In the genomic region with DNA sequence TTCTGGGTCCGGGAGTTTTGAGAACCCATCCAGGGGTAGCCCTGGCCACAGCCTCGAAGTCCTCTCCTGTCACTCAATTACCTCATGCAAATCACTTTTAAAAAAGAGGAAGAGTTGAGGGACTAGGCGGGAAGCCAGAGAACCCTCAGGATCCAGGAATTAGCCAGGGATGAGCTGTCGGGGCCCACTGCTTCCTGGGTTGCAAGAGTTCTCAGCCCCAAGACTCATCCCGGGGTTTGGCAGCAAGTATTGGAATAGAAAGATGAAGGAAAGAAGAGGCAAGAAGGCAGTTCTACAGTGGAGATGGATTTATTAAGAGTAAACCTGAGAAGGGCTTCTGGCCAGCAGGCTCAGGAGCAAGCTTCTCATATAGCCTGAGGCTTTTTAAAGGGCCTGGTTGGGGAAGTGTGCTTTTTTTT, we compare ENCODE assay signal across 10 cellular contexts. TPM values are rescaled to one million over a fixed set of nuclear protein-coding genes. Genes with fewer than 3 reads are reported as not detected.
DNase-seq lines count a peak whose midpoint lies in the region; ATAC-seq and TF ChIP-seq lines count a peak whose summit lies in the region.
"Had no signal": no experiment of that assay in that cellular context is flagged by ENCODE, and none has a peak within 500 bp of the region (broad histone marks: within the 10 kb centered on the region; RNA-seq: fewer than 3 reads in every experiment).

No MANE protein-coding gene starts in this region.

- no peak overlapping the region for H3K4me3 ChIP-seq in trophoblast cell (ENCODE audit: low read depth, low read length)
- no peak overlapping the region for H3K4me3 ChIP-seq in H7 (ENCODE audit: insufficient read depth, low read depth, low read length)

- H3K27me3 Mint-ChIP-seq in brain, result peaks cover 10% of the 10 kb centered on the region

- DNase-seq in CD1c-positive myeloid dendritic cell (ENCODE audit: extremely low spot score) (peak; percentile 66), HT1080 (ENCODE audit: low read depth) (peak; percentile 36), trophoblast cell (peak in 1 of 2 donors; percentile 59), left cardiac atrium (no peak), H7 (no peak)
- DNase-seq: DMS 273 treated with DMSO at 0.1 percent for 48 hours, erythroblast, NCI-H1092 had no signal

- H3K4me3 Mint-ChIP-seq in brain, result peak overlapping the region in 3 of 5 experiments; percentile 5 to 66 (median 25)

- no peak overlapping the region for H4K12ac ChIP-seq in trophoblast cell (ENCODE audit: low read depth, low read length)

- H3K4me1 Mint-ChIP-seq in brain, result peaks cover 67% of the 10 kb centered on the region

- H3K27me3 ChIP-seq in trophoblast cell (ENCODE audit: insufficient read depth, low read length), result no peaks in the 10 kb centered on the region
- H3K27me3 ChIP-seq in H7 (ENCODE audit: control insufficient read depth, insufficient read depth, low read length), result peaks cover 18% of the 10 kb centered on the region

- H2BK120ac ChIP-seq in trophoblast cell (ENCODE audit: insufficient read depth, low read length, poor library complexity), result no peak overlapping the region

- peaks cover 23 to 25% of the 10 kb centered on the region in 2 experiments for H3K4me1 ChIP-seq in trophoblast cell (ENCODE audit: control insufficient read depth in 1 of 2, insufficient read depth in 2 of 2, low read length in 2 of 2)

- H4K8ac ChIP-seq in trophoblast cell (ENCODE audit: low read depth, low read length), result peak overlapping the region; percentile 27

- no peak overlapping the region for H3K4me2 ChIP-seq in trophoblast cell (ENCODE audit: low read length)

- H3K36me3 ChIP-seq in trophoblast cell (ENCODE audit: control insufficient read depth in 1 of 2, insufficient read depth in 2 of 2, low read length in 2 of 2), result no peaks in the 10 kb centered on the region
- no peaks in the 10 kb centered on the region for H3K36me3 ChIP-seq in H7 (replicated peaks; ENCODE audit: control insufficient read depth, insufficient read depth, low read length)

- H3K9ac ChIP-seq in trophoblast cell (ENCODE audit: low read length), result no peak overlapping the region

- H3K9me3 ChIP-seq in trophoblast cell (ENCODE audit: insufficient read depth, low read depth, low read length), result no peaks in the 10 kb centered on the region

- TF ChIP-seq CTCF in brain (conservative IDR thresholded peaks at IDR 0.05), result no peak

- peak overlapping the region; percentile 31 for H2BK5ac ChIP-seq in trophoblast cell (ENCODE audit: low read depth, low read length, poor library complexity)

- no peak overlapping the region for H2AK5ac ChIP-seq in trophoblast cell (ENCODE audit: low read length)

- H3K79me2 ChIP-seq in trophoblast cell (ENCODE audit: control insufficient read depth, insufficient read depth, low read length, poor library complexity), result peaks cover 10% of the 10 kb centered on the region

- H2AFZ ChIP-seq in trophoblast cell (ENCODE audit: insufficient read depth, low read length, poor library complexity), result no peak overlapping the region

- ATAC-seq in HG03045 (IDR thresholded peaks at IDR 0.05; ENCODE audit: unreplicated experiment) (no peak), left cardiac atrium (no peak)

- intact Hi-C loops in left cardiac atrium (cut with DNase I), result no loop called here

- peaks cover 29% of the 10 kb centered on the region for H3K79me1 ChIP-seq in trophoblast cell (ENCODE audit: low read length)

- H3K27ac Mint-ChIP-seq in brain, result peak overlapping the region in 3 of 5 experiments; percentile 58 to 95 (median 82)

- no peak overlapping the region for H3K4ac ChIP-seq in trophoblast cell (ENCODE audit: low read depth, low read length)

- H3K36me3 Mint-ChIP-seq in brain, result no peaks in the 10 kb centered on the region

- no peak overlapping the region for H4K91ac ChIP-seq in trophoblast cell (ENCODE audit: low read depth, low read length)

- H2BK12ac ChIP-seq in trophoblast cell (ENCODE audit: low read length), result peak overlapping the region; percentile 13

- no peak overlapping the region for H3K18ac ChIP-seq in trophoblast cell (ENCODE audit: low read length)

- H3K27ac ChIP-seq in trophoblast cell (ENCODE audit: low read depth, low read length), result no peak overlapping the region

- no peak overlapping the region for H3K23ac ChIP-seq in trophoblast cell (ENCODE audit: low read length)

- WGBS in trophoblast cell (ENCODE audit: extremely low coverage, insufficient coverage, insufficient read length), result no CpG with 5 or more reads among the region's 5 CpGs

- H3K9me3 Mint-ChIP-seq in brain, result peaks cover 0 to 9% (median 0%) of the 10 kb centered on the region in 5 experiments

- H3K14ac ChIP-seq in trophoblast cell (ENCODE audit: low read length), result no peak overlapping the region

RNA-seq across cellular contexts. Expression of a gene that starts 25.6 kb away (rescaled TPM):
- total RNA-seq in HT1080 (2014; rRNA removed; shearing (Covaris generic)), result not detected in 2 replicates
- not detected in 2 replicates for polyA plus RNA-seq in HT1080 (2015; cell fraction: cytosol; rRNA removed)
- 0.19 TPM in 1 of 2 replicates, not detected in the other for polyA plus RNA-seq in HT1080 (2015; cell fraction: nucleus; rRNA removed)
- 3.5 TPM for polyA plus RNA-seq in brain (ENCODE audit: insufficient read depth, low read depth, low replicate concordance)
- 0.07 TPM in 1 of 2 replicates, not detected in the other for polyA plus RNA-seq in trophoblast cell (2013)
- not detected for total RNA-seq in left cardiac atrium
- total RNA-seq in H7 (2014; rRNA removed; shearing (Covaris generic)), result not detected in 2 replicates

RNA-seq across cellular contexts. Expression of a gene that starts 30.6 kb away (rescaled TPM):
- 65.9 and 66.4 TPM in 2 replicates for total RNA-seq in HT1080 (2014; rRNA removed; shearing (Covaris generic))
- polyA plus RNA-seq in HT1080 (2015; cell fraction: cytosol; rRNA removed), result 55.8 and 77.9 TPM in 2 replicates
- polyA plus RNA-seq in HT1080 (2015; cell fraction: nucleus; rRNA removed), result 36.7 and 44.6 TPM in 2 replicates
- polyA plus RNA-seq in brain (ENCODE audit: insufficient read depth, low read depth, low replicate concordance), result 118 TPM
- polyA plus RNA-seq in trophoblast cell (2013), result 31.8 and 32.6 TPM in 2 replicates
- total RNA-seq in left cardiac atrium, result 10 to 100 TPM; 43.4 to 53.8 TPM
- 71.2 and 80.5 TPM in 2 replicates for total RNA-seq in H7 (2014; rRNA removed; shearing (Covaris generic))

RNA-seq across cellular contexts. Expression of a gene that starts 46.6 kb away (rescaled TPM):
- total RNA-seq in HT1080 (2014; rRNA removed; shearing (Covaris generic)), result 28.7 and 31.6 TPM in 2 replicates
- polyA plus RNA-seq in HT1080 (2015; cell fraction: cytosol; rRNA removed), result 26.7 and 31.9 TPM in 2 replicates
- polyA plus RNA-seq in HT1080 (2015; cell fraction: nucleus; rRNA removed), result 27.3 and 39.5 TPM in 2 replicates
- polyA plus RNA-seq in brain (ENCODE audit: insufficient read depth, low read depth, low replicate concordance), result 29.1 TPM
- polyA plus RNA-seq in trophoblast cell (2013), result 16.6 and 17.9 TPM in 2 replicates
- total RNA-seq in left cardiac atrium, result 10 to 100 TPM in 1 of 2 donors, 1 to 10 TPM in 1; 8.3 to 11.6 TPM
- total RNA-seq in H7 (2014; rRNA removed; shearing (Covaris generic)), result 19.2 and 20.9 TPM in 2 replicates

Comparison
In these comparisons a context has a peak if more than half of its experiments do, and no peak if none do; other contexts are left out.
1. DNase-seq: peak in CD1c-positive myeloid dendritic cell (single experiment) and HT1080 (single experiment); none in left cardiac atrium (single experiment) and H7 (single experiment).